15 cellular contexts compared by ENCODE assay signal in the genomic region with DNA sequence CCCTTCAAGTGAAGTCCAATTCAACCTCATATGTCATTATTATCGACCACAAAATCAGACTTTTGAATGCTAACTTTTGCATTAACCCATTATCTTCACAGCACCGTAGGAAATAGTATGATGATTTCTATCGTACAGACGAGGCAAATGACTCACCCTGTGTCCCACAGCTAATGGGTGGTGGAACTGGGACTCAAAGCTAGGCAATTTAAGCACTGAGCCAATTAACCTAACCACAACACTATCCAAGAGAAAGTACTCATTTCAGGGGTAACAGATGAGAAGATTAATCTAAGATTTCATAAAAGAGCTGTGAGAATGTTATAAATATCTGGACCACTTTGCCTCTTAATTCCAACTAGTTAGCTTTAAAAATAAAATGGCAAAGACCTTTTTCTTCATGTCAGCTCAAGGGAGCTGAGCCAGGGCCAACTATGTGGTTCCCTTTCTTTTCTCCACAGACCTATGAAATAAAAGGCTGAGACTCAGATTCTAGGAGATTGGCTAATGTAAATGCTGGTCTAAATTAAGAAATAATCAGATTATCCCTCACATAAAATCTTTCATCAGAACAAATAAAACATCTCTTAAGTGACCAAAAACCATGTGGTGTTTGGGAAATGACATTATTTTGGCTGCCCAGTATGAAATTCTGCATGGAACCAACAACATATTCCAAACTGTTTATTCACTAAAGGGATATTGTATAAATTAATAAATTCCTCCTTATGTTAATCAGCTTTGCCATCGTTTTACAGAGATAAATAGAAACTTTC. TPM values are rescaled to one million over a fixed set of nuclear protein-coding genes. Genes with fewer than 3 reads are reported as not detected.
A peak's percentile ranks its signal among the peaks of the same experiment; 100 is the strongest.
DNase-seq lines count a peak whose midpoint lies in the region; ATAC-seq and TF ChIP-seq lines count a peak whose summit lies in the region.
"Had no signal": no experiment of that assay in that cellular context is flagged by ENCODE, and none has a peak within 500 bp of the region (broad histone marks: within the 10 kb centered on the region; RNA-seq: fewer than 3 reads in every experiment).

No MANE protein-coding gene starts in this region.

- H3K36me3 ChIP-seq in BE2C: peaks cover 33% of the 10 kb centered on the region
- no peaks in the 10 kb centered on the region for H3K36me3 ChIP-seq in mesenchymal stem cell (ENCODE audit: control insufficient read depth in 1 of 2, insufficient read depth in 2 of 2, low read depth in 1 of 2, low read length in 2 of 2)
- no peaks in the 10 kb centered on the region for H3K36me3 ChIP-seq in left ventricle myocardium inferior

- H3K4me2 ChIP-seq in mesenchymal stem cell (ENCODE audit: low read length, poor library complexity, severe bottlenecking): no peak overlapping the region
- H3K4me2 ChIP-seq: KMS-11 had no signal

- no peak overlapping the region for H2AFZ ChIP-seq in mesenchymal stem cell (ENCODE audit: low read depth, low read length)

- peak overlapping the region; percentile 67 for H3K27ac Mint-ChIP-seq in activated CD8-positive, alpha-beta T cell treated with anti-CD3 and anti-CD28 coated beads for 36 hours
- H3K27ac Mint-ChIP-seq: activated CD4-positive, alpha-beta T cell treated with anti-CD3 and anti-CD28 coated beads for 36 hours; stimulated activated naive B cell treated with anti-CD40 and anti-IgM and Interleukin-4, amounts not matched to agents 10 μg/mL and 1 μg/mL and 100 μg/mL, for 72 hours had no signal

- no peak overlapping the region for H2BK5ac ChIP-seq in mesenchymal stem cell (ENCODE audit: low read depth, low read length, poor library complexity, severe bottlenecking)

- no peak overlapping the region for H2BK12ac ChIP-seq in mesenchymal stem cell (ENCODE audit: low read length in 2 of 2)

- 61% methylated on average over 4 of the region's 5 CpGs for WGBS in mesenchymal stem cell

- CTCF ChIA-PET in activated CD8-positive, alpha-beta T cell treated with anti-CD3 and anti-CD28 coated beads for 36 hours (lab: Charles Lee): interaction anchor here (0.7 to 2.8 kb wide), 6 partner anchors 8 to 31 kb away, joined by 3 to 9 read pairs (median 4); no protein-coding TSS in a partner anchor

- no peak overlapping the region for H3K23ac ChIP-seq in mesenchymal stem cell (ENCODE audit: low read length in 2 of 2)

- H2AK5ac ChIP-seq in mesenchymal stem cell (ENCODE audit: low read length, severe bottlenecking): no peak overlapping the region

- H3K27ac ChIP-seq in mesenchymal stem cell (ENCODE audit: low read length, poor library complexity, severe bottlenecking) (no peak overlapping the region), left ventricle myocardium inferior (replicated peaks) (no peak overlapping the region)
- H3K27ac ChIP-seq: coronary artery, KMS-11 had no signal

- peak; percentile 45 for DNase-seq in BE2C
- DNase-seq in EH (ENCODE audit: low read depth): peak; percentile 31
- peak; percentile 34 for DNase-seq in activated CD8-positive, alpha-beta T cell treated with anti-CD3 and anti-CD28 coated beads for 36 hours
- DNase-seq in mesenchymal stem cell: no peak
- DNase-seq in NCI-H446 (lab: John Stamatoyannopoulos, UW): no peak
- no peak for DNase-seq in left ventricle myocardium inferior
- DNase-seq in NCI-H1092 treated with DMSO at 0.1 percent for 48 hours (lab: John Stamatoyannopoulos, UW): no peak
- DNase-seq in activated effector memory CD4-positive, alpha-beta T cell treated with anti-CD3 and anti-CD28 coated beads, Interleukin-2, amount 50 U/mL, for 16 hours: no peak
- DNase-seq: activated CD4-positive, alpha-beta T cell treated with anti-CD3 and anti-CD28 coated beads for 36 hours; NCI-H2081 treated with DMSO at 0.1 percent for 48 hours; stimulated activated CD4-positive, alpha-beta T cell treated with anti-CD3 and anti-CD28 coated beads, Interleukin-4, amount 100 ng/mL, for 1 hour; stimulated activated naive B cell treated with anti-CD40 and anti-IgM and Interleukin-4, amounts not matched to agents 10 μg/mL and 1 μg/mL and 100 μg/mL, for 72 hours had no signal

- H2BK15ac ChIP-seq in mesenchymal stem cell (ENCODE audit: low read depth, poor library complexity, severe bottlenecking): peak overlapping the region; percentile 91

- no peak overlapping the region for H3K4ac ChIP-seq in mesenchymal stem cell (ENCODE audit: low read depth in 1 of 2, low read length in 2 of 2)

- peaks cover 66% of the 10 kb centered on the region for H3K36me3 Mint-ChIP-seq in activated CD8-positive, alpha-beta T cell treated with anti-CD3 and anti-CD28 coated beads for 36 hours (ENCODE audit: low read depth)

- H3K9me3 ChIP-seq in BE2C (no peaks in the 10 kb centered on the region; the same call in 1 of the 2 replicates), mesenchymal stem cell (ENCODE audit: control insufficient read depth, low read length) (peaks cover 14% of the 10 kb centered on the region), left ventricle myocardium inferior (replicated peaks) (peaks cover 31% of the 10 kb centered on the region)

- peaks cover 38% of the 10 kb centered on the region for H3K4me1 Mint-ChIP-seq in activated CD8-positive, alpha-beta T cell treated with anti-CD3 and anti-CD28 coated beads for 36 hours (ENCODE audit: low read depth)

- TF ChIP-seq CTCF in BE2C (IDR thresholded peaks at IDR 0.05; ENCODE audit: low read depth, low read length) (no peak), left ventricle myocardium inferior (IDR thresholded peaks at IDR 0.05; ENCODE audit: borderline replicate concordance) (no peak)
- TF ChIP-seq CTCF in activated CD8-positive, alpha-beta T cell treated with anti-CD3 and anti-CD28 coated beads for 36 hours (IDR thresholded peaks at IDR 0.05): no peak

- POLR2A ChIA-PET in activated CD8-positive, alpha-beta T cell treated with anti-CD3 and anti-CD28 coated beads for 36 hours (lab: Charles Lee): interaction anchor here (0.8 to 1.4 kb wide), 3 partner anchors 8 to 149 kb away, joined by 3 to 4 read pairs (median 3); no protein-coding TSS in a partner anchor

- H3K79me1 ChIP-seq in mesenchymal stem cell (replicated peaks; ENCODE audit: low read length, poor library complexity, severe bottlenecking): peaks cover 10% of the 10 kb centered on the region

- H3K4me3 Mint-ChIP-seq in activated CD8-positive, alpha-beta T cell treated with anti-CD3 and anti-CD28 coated beads for 36 hours: peak overlapping the region; percentile 55
- H3K4me3 Mint-ChIP-seq: stimulated activated naive B cell treated with anti-CD40 and anti-IgM and Interleukin-4, amounts not matched to agents 10 μg/mL and 1 μg/mL and 100 μg/mL, for 72 hours had no signal

- no peak overlapping the region for H2BK120ac ChIP-seq in mesenchymal stem cell (ENCODE audit: low read depth, low read length)

- no peak overlapping the region for H3K9ac ChIP-seq in mesenchymal stem cell (ENCODE audit: low read length)
- H3K9ac ChIP-seq: KMS-11 had no signal

- H3K27me3 ChIP-seq in BE2C (no peaks in the 10 kb centered on the region), mesenchymal stem cell (ENCODE audit: control insufficient read depth in 1 of 2, insufficient read depth in 1 of 2, low read length in 2 of 2) (no peaks in the 10 kb centered on the region), left ventricle myocardium inferior (ENCODE audit: low read depth) (peaks cover 35% of the 10 kb centered on the region)

- no peak overlapping the region for H4K8ac ChIP-seq in mesenchymal stem cell (ENCODE audit: low read length)

- no peak overlapping the region for H3K18ac ChIP-seq in mesenchymal stem cell (ENCODE audit: low read depth in 1 of 2, low read length in 2 of 2)

- no peak overlapping the region for H3K14ac ChIP-seq in mesenchymal stem cell (ENCODE audit: low read length in 2 of 2)

- H3K9me3 Mint-ChIP-seq in activated CD8-positive, alpha-beta T cell treated with anti-CD3 and anti-CD28 coated beads for 36 hours: peaks cover 14% of the 10 kb centered on the region

- H4K91ac ChIP-seq in mesenchymal stem cell (ENCODE audit: low read length): no peak overlapping the region

- peak overlapping the region; percentile 92 for H3K4me3 ChIP-seq in BE2C (ENCODE audit: low read depth, low read length)
- H3K4me3 ChIP-seq in mesenchymal stem cell (ENCODE audit: insufficient read depth in 1 of 2, low read depth in 1 of 2, low read length in 2 of 2): no peak overlapping the region
- no peak overlapping the region for H3K4me3 ChIP-seq in left ventricle myocardium inferior
- H3K4me3 ChIP-seq: coronary artery had no signal

- intact Hi-C loops in activated CD8-positive, alpha-beta T cell treated with anti-CD3 and anti-CD28 coated beads for 36 hours (cut with micrococcal nuclease): loop anchor here (5.0 kb wide), 1 partner anchor 33 kb away; no protein-coding TSS in a partner anchor
- intact Hi-C loops in left ventricle myocardium inferior (cut with micrococcal nuclease): no loop called here

- no peaks in the 10 kb centered on the region for H3K27me3 Mint-ChIP-seq in activated CD8-positive, alpha-beta T cell treated with anti-CD3 and anti-CD28 coated beads for 36 hours

- peaks cover 5% of the 10 kb centered on the region for H3K4me1 ChIP-seq in BE2C
- H3K4me1 ChIP-seq in mesenchymal stem cell (ENCODE audit: control insufficient read depth, insufficient read depth, low read depth, low read length): peaks cover 14% of the 10 kb centered on the region
- H3K4me1 ChIP-seq in left ventricle myocardium inferior: peaks cover 14% of the 10 kb centered on the region

- ATAC-seq in activated CD8-positive, alpha-beta T cell treated with anti-CD3 and anti-CD28 coated beads for 36 hours: no peak
- ATAC-seq: activated CD4-positive, alpha-beta T cell treated with anti-CD3 and anti-CD28 coated beads for 36 hours; stimulated activated naive B cell treated with anti-CD40 and anti-IgM and Interleukin-4, amounts not matched to agents 10 μg/mL and 1 μg/mL and 100 μg/mL, for 72 hours had no signal

RNA-seq across cellular contexts. Expression of a gene that starts 4.9 kb away (rescaled TPM):
- 135 TPM for polyA plus RNA-seq in BE2C (2012; ENCODE audit: insufficient read depth, insufficient read length, low read depth)
- total RNA-seq in activated CD8-positive, alpha-beta T cell treated with anti-CD3 and anti-CD28 coated beads for 36 hours: 10 to 100 TPM; 19.5 to 19.9 TPM
- polyA plus RNA-seq in mesenchymal stem cell (2013, experiment 1 of 2): 17.5 TPM
- 17.8 TPM for polyA plus RNA-seq in mesenchymal stem cell (2013, experiment 2 of 2)
- total RNA-seq in left ventricle myocardium inferior: 0.60 TPM

RNA-seq across cellular contexts. Expression of a gene that starts 51.5 kb away (rescaled TPM):
- polyA plus RNA-seq in BE2C (2012; ENCODE audit: insufficient read depth, insufficient read length, low read depth): not detected
- under 1 TPM; 0.13 to 0.43 TPM for total RNA-seq in activated CD8-positive, alpha-beta T cell treated with anti-CD3 and anti-CD28 coated beads for 36 hours
- polyA plus RNA-seq in mesenchymal stem cell (2013, experiment 1 of 2): not detected
- polyA plus RNA-seq in mesenchymal stem cell (2013, experiment 2 of 2): not detected
- total RNA-seq in left ventricle myocardium inferior: 1.3 TPM
- total RNA-seq: activated CD4-positive, alpha-beta T cell treated with anti-CD3 and anti-CD28 coated beads for 36 hours had no signal
- polyA plus RNA-seq: CD14-positive monocyte had no signal

Comparison
In these comparisons a context has a peak if more than half of its experiments do, and no peak if none do; other contexts are left out.
1. DNase-seq: peak in BE2C (single experiment), EH (single experiment) and activated CD8-positive, alpha-beta T cell treated with anti-CD3 and anti-CD28 coated beads for 36 hours (single experiment); none in mesenchymal stem cell (single experiment), NCI-H446 (0 of 2), left ventricle myocardium inferior (single experiment), NCI-H1092 treated with DMSO at 0.1 percent for 48 hours (single experiment) and activated effector memory CD4-positive, alpha-beta T cell treated with anti-CD3 and anti-CD28 coated beads, Interleukin-2, amount 50 U/mL, for 16 hours (single experiment).
2. RNA of a gene that starts 4.9 kb away (total RNA-seq): 19.5 to 19.9 TPM in activated CD8-positive, alpha-beta T cell treated with anti-CD3 and anti-CD28 coated beads for 36 hours; 0.60 TPM in left ventricle myocardium inferior (single experiment); every median in the first group is over 10 times any median in the second.